23 cellular contexts compared by ENCODE assay signal in the genomic region with DNA sequence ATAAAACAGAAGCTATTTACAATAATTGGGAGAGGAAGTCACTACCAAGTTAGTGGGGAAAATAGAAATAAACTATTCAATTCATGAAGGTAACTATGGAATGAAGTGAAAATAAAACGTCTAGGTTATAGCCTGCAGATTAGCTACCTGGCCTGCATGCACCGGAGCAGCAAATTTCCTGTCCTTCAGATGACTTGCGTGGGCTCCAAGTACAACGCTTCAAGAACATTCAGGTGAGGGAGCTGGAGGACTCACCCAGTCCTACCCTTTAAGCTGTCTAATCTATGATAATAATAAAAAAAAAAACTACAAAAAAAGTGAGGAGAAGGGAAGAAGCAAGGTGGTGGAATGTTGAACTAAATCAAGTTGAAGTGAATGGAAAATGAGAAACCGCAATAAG. TPM values are rescaled to one million over a fixed set of nuclear protein-coding genes. Genes with fewer than 3 reads are reported as not detected.
DNase-seq lines count a peak whose midpoint lies in the region; ATAC-seq, FAIRE-seq and TF ChIP-seq lines count a peak whose summit lies in the region.
"Had no signal": no experiment of that assay in that cellular context is flagged by ENCODE, and none has a peak within 500 bp of the region (broad histone marks: within the 10 kb centered on the region; RNA-seq: fewer than 3 reads in every experiment).

No MANE protein-coding gene starts in this region.

- H3K27me3 ChIP-seq in HUES48 (ENCODE audit: control insufficient read depth, insufficient read depth, low read length) (peaks cover 24% of the 10 kb centered on the region), H1 (replicated peaks in 1 of 4; ENCODE audit: control insufficient read depth in 3 of 4, extremely low read depth in 1 of 4, insufficient read depth in 3 of 4, low read length in 3 of 4) (peaks cover 4 to 24% (median 6%) of the 10 kb centered on the region in 4 experiments; a peak in 5 of 7 replicates), mesendoderm (ENCODE audit: insufficient read depth, low read length, poor library complexity) (no peaks in the 10 kb centered on the region), gastrocnemius medialis (no peaks in the 10 kb centered on the region)
- H3K27me3 ChIP-seq: BLaER1 had no signal

- intact Hi-C loops in gastrocnemius medialis (cut with DNase I; ENCODE audit: low total_unique reads), result no loop called here

- H3K27ac ChIP-seq in HUES48 (ENCODE audit: low read depth, low read length) (peak overlapping the region; percentile 42), H1 (ENCODE audit: low read depth, low read length) (no peak overlapping the region), mesendoderm (ENCODE audit: low read depth, low read length) (no peak overlapping the region), gastrocnemius medialis (peak overlapping the region; percentile 94 to 99 (median 98))
- H3K27ac ChIP-seq: BLaER1 had no signal

- no peaks in the 10 kb centered on the region for H3K79me1 ChIP-seq in H1 (ENCODE audit: low read depth, low read length)
- H3K79me1 ChIP-seq in mesendoderm (ENCODE audit: low read length), result no peaks in the 10 kb centered on the region

- H3K4ac ChIP-seq in H1 (replicated peaks; ENCODE audit: insufficient read length, low read depth, low read length) (no peak overlapping the region), mesendoderm (ENCODE audit: low read depth, low read length) (no peak overlapping the region)

- H3K4me3 ChIP-seq in HUES48 (ENCODE audit: low read depth, low read length), result no peak overlapping the region
- H3K4me3 ChIP-seq in H1 (ENCODE audit: extremely low read depth in 1 of 4, insufficient read depth in 2 of 4, low read depth in 3 of 4, low read length in 4 of 4), result peak overlapping the region in 1 of 4 experiments; percentile 41; a peak in 2 of 8 replicates
- no peak overlapping the region for H3K4me3 ChIP-seq in mesendoderm (ENCODE audit: low read length)
- H3K4me3 ChIP-seq in gastrocnemius medialis, result peak overlapping the region; percentile 5 to 44 (median 29)
- H3K4me3 ChIP-seq: BLaER1, K562 had no signal

- H3K36me3 ChIP-seq in HUES48 (ENCODE audit: control insufficient read depth, insufficient read depth, low read length), result no peaks in the 10 kb centered on the region
- no peaks in the 10 kb centered on the region for H3K36me3 ChIP-seq in H1 (ENCODE audit: control insufficient read depth in 2 of 4, insufficient read depth in 4 of 4, low read length in 3 of 4)
- no peaks in the 10 kb centered on the region for H3K36me3 ChIP-seq in mesendoderm (ENCODE audit: control insufficient read depth, insufficient read depth, low read length)
- no peaks in the 10 kb centered on the region for H3K36me3 ChIP-seq in gastrocnemius medialis
- H3K36me3 ChIP-seq: BLaER1 had no signal

- H2AK5ac ChIP-seq in H1 (ENCODE audit: low read depth, low read length) (no peak overlapping the region), mesendoderm (ENCODE audit: low read length) (no peak overlapping the region)

- H3K9ac ChIP-seq in HUES48 (ENCODE audit: low read depth, low read length), result no peak overlapping the region
- no peak overlapping the region for H3K9ac ChIP-seq in H1 (replicated peaks in 1 of 4; ENCODE audit: extremely low read depth in 1 of 4, low read depth in 3 of 4, low read length in 3 of 4)
- H3K9ac ChIP-seq in mesendoderm (ENCODE audit: low read length), result no peak overlapping the region
- H3K9ac ChIP-seq: BLaER1 had no signal

- H4K8ac ChIP-seq in H1 (ENCODE audit: extremely low read depth, insufficient read depth, low read length) (no peak overlapping the region), mesendoderm (ENCODE audit: low read depth, low read length) (no peak overlapping the region)

- TF ChIP-seq CTCF in H1 (IDR thresholded peaks at IDR 0.05; ENCODE audit: control extremely low read depth in 1 of 3, insufficient read depth in 1 of 3, low read depth in 1 of 3, low read length in 3 of 3) (no peak), gastrocnemius medialis (IDR thresholded peaks at IDR 0.05 in 4 of 5, conservative IDR thresholded peaks at IDR 0.05 in 1 of 5) (no peak)

- H2BK5ac ChIP-seq in H1 (ENCODE audit: low read depth, low read length) (peak overlapping the region; percentile 45; the same call in 1 of the 2 replicates), mesendoderm (ENCODE audit: low read length) (no peak overlapping the region)

- TF ChIP-seq RAD21 in H1 (IDR thresholded peaks at IDR 0.05 in 1 of 2, conservative IDR thresholded peaks at IDR 0.05 in 1 of 2; ENCODE audit: low read depth in 2 of 2, low read length in 2 of 2), result no peak

- H2BK120ac ChIP-seq in H1 (replicated peaks; ENCODE audit: low read depth, low read length) (no peak overlapping the region), mesendoderm (ENCODE audit: low read depth, low read length) (no peak overlapping the region)

- TF ChIP-seq POLR2A in H1 (IDR thresholded peaks at IDR 0.05; ENCODE audit: control extremely low read depth in 1 of 2, low read depth in 2 of 2, low read length in 2 of 2) (no peak), gastrocnemius medialis (IDR thresholded peaks at IDR 0.05) (no peak)

- H3K23me2 ChIP-seq in H1 (ENCODE audit: low read depth, low read length), result no peaks in the 10 kb centered on the region

- FAIRE-seq in H1 (lab: Jason Lieb, UNC), result no peak
- FAIRE-seq: GM18507, HepG2, K562 had no signal

- peak overlapping the region; percentile 16 to 46 for H3K4me2 ChIP-seq in H1 (ENCODE audit: insufficient read depth in 1 of 2, low read depth in 2 of 2, low read length in 2 of 2)
- H3K4me2 ChIP-seq in mesendoderm (ENCODE audit: low read length), result no peak overlapping the region
- H3K4me2 ChIP-seq: BLaER1 had no signal

- DNase-seq in H1 (ENCODE audit: low read depth in 1 of 2, low spot score in 2 of 2) (no peak), mesendoderm (peak; percentile 14), gastrocnemius medialis (no peak), CD1c-positive myeloid dendritic cell (ENCODE audit: extremely low spot score) (no peak), AG20443 (ENCODE audit: low spot score) (no peak), NCI-H748 (lab: John Stamatoyannopoulos, UW; ENCODE audit: unreplicated experiment) (no peak)
- DNase-seq: CD4-positive, alpha-beta memory T cell; GDM1; GOT3; NCI-H1092 treated with DMSO at 0.1 percent for 48 hours; NCI-H1436 treated with DMSO at 0.1 percent for 48 hours; NCI-H1930; NCI-H2227 treated with DMSO at 0.1 percent for 48 hours; NCI-H510A; NCI-H774; NK-92 treated with Interleukin-12 subunit alpha and Interleukin-12 subunit beta, amount 100 ng/mL, for 24 hours had no signal

- CTCF ChIA-PET in H1 (lab: Charles Lee; ENCODE audit: partially characterized antibody), result interaction anchor here (0.7 to 2.8 kb wide), 2 partner anchors 75 to 164 kb away, joined by 4 to 10 read pairs; no protein-coding TSS in a partner anchor

- no peak overlapping the region for H2AFZ ChIP-seq in H1 (ENCODE audit: low read length)

- H2BK15ac ChIP-seq in H1 (ENCODE audit: low read length), result no peak overlapping the region
- H2BK15ac ChIP-seq in mesendoderm (replicated peaks; ENCODE audit: low read depth), result no peak overlapping the region

- ATAC-seq in gastrocnemius medialis, result no peak
- ATAC-seq: HepG2, K562, Panc1 had no signal

- in situ Hi-C loops in gastrocnemius medialis (cut with MboI; ENCODE audit: low sequenced_read_pairs in 4 of 4), result no loop called here

- no peak overlapping the region for H4K91ac ChIP-seq in H1 (replicated peaks; ENCODE audit: insufficient read length, low read length)

- TF ChIP-seq EP300 in H1 (IDR thresholded peaks at IDR 0.05; ENCODE audit: borderline replicate concordance in 1 of 2, low read depth in 2 of 2, low read length in 2 of 2), result no peak

- H3K56ac ChIP-seq in H1 (replicated peaks; ENCODE audit: insufficient read length, low read depth, low read length), result no peak overlapping the region
- no peak overlapping the region for H3K56ac ChIP-seq in mesendoderm (ENCODE audit: low read length)

- H3K9me3 ChIP-seq in HUES48 (ENCODE audit: control insufficient read depth, insufficient read depth, low read length) (no peaks in the 10 kb centered on the region), H1 (ENCODE audit: insufficient read depth in 2 of 2, low read depth in 1 of 2, low read length in 1 of 2) (no peaks in the 10 kb centered on the region), gastrocnemius medialis (no peaks in the 10 kb centered on the region)
- H3K9me3 ChIP-seq: BLaER1 had no signal

- H3K14ac ChIP-seq in H1 (ENCODE audit: insufficient read length), result no peak overlapping the region

- H2BK20ac ChIP-seq in H1 (ENCODE audit: low read length), result peak overlapping the region; percentile 82; the same call in 1 of the 2 replicates

- H3K79me2 ChIP-seq in H1 (ENCODE audit: control insufficient read depth in 1 of 2, insufficient read depth in 2 of 2, low read length in 2 of 2) (no peaks in the 10 kb centered on the region), mesendoderm (ENCODE audit: control insufficient read depth, insufficient read depth, low read length) (no peaks in the 10 kb centered on the region)

- H4K5ac ChIP-seq in H1 (ENCODE audit: insufficient read length, low read depth, low read length) (no peak overlapping the region), mesendoderm (ENCODE audit: low read length) (no peak overlapping the region)

- H3K23ac ChIP-seq in H1 (ENCODE audit: insufficient read length) (no peak overlapping the region), mesendoderm (ENCODE audit: low read length) (no peak overlapping the region)

- H4K20me1 ChIP-seq in H1 (replicated peaks in 1 of 2; ENCODE audit: control insufficient read depth in 1 of 2, insufficient read depth in 2 of 2, low read length in 2 of 2), result no peaks in the 10 kb centered on the region
- H4K20me1 ChIP-seq: BLaER1 had no signal

- 29% methylated on average over 5 of the region's 5 CpGs; no CpG with 5 or more reads in 1 of the 2 experiments for WGBS in H1 (ENCODE audit: extremely low coverage in 1 of 2, insufficient coverage in 1 of 2, insufficient read length in 1 of 2, insufficient replicate concordance in 2 of 2, low coverage in 1 of 2, low lambda C conversion rate in 2 of 2, missing lambda C conversion rate in 1 of 2), 2 experiments
- no CpG with 5 or more reads among the region's 5 CpGs for WGBS in mesendoderm (ENCODE audit: extremely low coverage, insufficient coverage, low lambda C conversion rate)

- H3K18ac ChIP-seq in H1 (ENCODE audit: extremely low read depth, low read length) (no peak overlapping the region), mesendoderm (ENCODE audit: low read length) (no peak overlapping the region)

- POLR2A ChIA-PET in H1 (lab: Charles Lee; ENCODE audit: partially characterized antibody), result no interaction called here

- H2BK12ac ChIP-seq in H1 (ENCODE audit: low read depth, low read length), result no peak overlapping the region

- H3K4me1 ChIP-seq in HUES48 (ENCODE audit: control insufficient read depth, insufficient read depth, low read length) (peaks cover 32% of the 10 kb centered on the region), H1 (replicated peaks in 1 of 4; ENCODE audit: control insufficient read depth in 3 of 4, insufficient read depth in 4 of 4, low read length in 3 of 4) (peaks cover 0 to 10% (median 6%) of the 10 kb centered on the region in 4 experiments; a peak in 3 of 7 replicates), mesendoderm (ENCODE audit: control insufficient read depth, low read depth, low read length) (no peaks in the 10 kb centered on the region), gastrocnemius medialis (peaks cover 79 to 86% of the 10 kb centered on the region in 2 donors)

RNA-seq across cellular contexts. Expression of gene C4orf54, which starts 13.2 kb away (rescaled TPM):
- not detected in 2 replicates for total RNA-seq in H1 (2021; fragmentation: NEBNext Ultra II Directional; extraction: Animal tissue kit (Norgen Biotek cat#: 25700))
- polyA plus RNA-seq in H1 (2011; rRNA removed), result not detected in 2 replicates
- polyA plus RNA-seq in H1 (2011; cell fraction: cytosol; rRNA removed), result not detected
- polyA plus RNA-seq in H1 (2011; cell fraction: nucleus; rRNA removed), result 0.01 TPM
- polyA plus RNA-seq in H1 (2012, experiment 1 of 2), result not detected in 4 replicates
- polyA plus RNA-seq in H1 (2012, experiment 2 of 2), result not detected
- 0.02 TPM for polyA plus RNA-seq in H1 (2013, experiment 1 of 2)
- polyA plus RNA-seq in H1 (2013, experiment 2 of 2), result not detected
- not detected in 2 replicates for polyA minus RNA-seq in H1 (2011; rRNA and poly(A)+ RNA removed)
- polyA minus RNA-seq in H1 (2011; cell fraction: cytosol; rRNA and poly(A)+ RNA removed), result not detected
- 0.10 TPM for polyA minus RNA-seq in H1 (2011; cell fraction: nucleus; rRNA and poly(A)+ RNA removed)
- 0.03 TPM for polyA plus RNA-seq in mesendoderm (2013, experiment 1 of 2)
- 0.03 TPM for polyA plus RNA-seq in mesendoderm (2013, experiment 2 of 2)
- 10 to 100 TPM; 30.6 to 68.3 (median 43.6) TPM for total RNA-seq in gastrocnemius medialis
- total RNA-seq: A673; CD4-positive, alpha-beta memory T cell; HepG2; K562 had no signal
- polyA plus RNA-seq: CD4-positive, alpha-beta memory T cell; HepG2; K562 had no signal

Comparison
In these comparisons a context has a peak if more than half of its experiments do, and no peak if none do; other contexts are left out.
1. H3K27ac ChIP-seq: peak in HUES48 (single experiment) and gastrocnemius medialis (4 of 4); none in H1 (single experiment) and mesendoderm (single experiment).
2. H3K4me3 ChIP-seq: peak in gastrocnemius medialis (4 of 4); none in HUES48 (single experiment) and mesendoderm (single experiment).
3. RNA of gene C4orf54, which starts 13.2 kb away (total RNA-seq): 30.6 to 68.3 TPM in gastrocnemius medialis; not detected in H1; every median in the first group is over 10 times any median in the second.